Comparison of ENCODE assay signal across 13 cellular contexts in the genomic region with DNA sequence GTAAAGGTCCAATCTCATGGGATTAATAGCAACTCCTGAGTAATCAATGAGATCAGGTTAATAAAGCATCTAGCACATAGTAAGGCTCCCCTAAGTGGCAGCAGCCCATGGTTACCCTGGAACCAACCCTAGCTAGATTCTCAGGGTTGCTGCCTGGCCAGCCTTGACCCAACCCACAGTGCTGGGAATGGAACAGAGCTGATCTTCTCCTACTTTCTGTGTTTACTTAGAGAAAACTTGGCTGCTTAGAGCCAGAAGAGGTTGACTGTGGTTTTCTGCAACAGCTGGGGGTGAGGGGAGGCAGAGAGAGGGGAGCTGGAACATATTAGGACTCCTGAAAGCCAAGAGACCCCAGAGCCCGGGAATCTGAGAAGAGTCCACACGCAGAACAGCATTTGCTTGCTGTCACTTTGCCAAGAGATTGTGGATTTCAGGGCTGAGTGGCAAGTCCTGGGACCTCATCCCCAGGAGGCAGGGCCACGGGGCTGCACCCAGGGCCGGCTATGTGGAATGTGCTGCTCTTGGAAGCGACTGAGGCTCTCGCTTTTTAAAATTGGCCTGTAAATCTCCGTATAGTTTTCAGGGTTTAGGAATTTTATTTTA. TPM values are rescaled to one million over a fixed set of nuclear protein-coding genes. Genes with fewer than 3 reads are reported as not detected.
A peak's percentile ranks its signal among the peaks of the same experiment; 100 is the strongest.
DNase-seq lines count a peak whose midpoint lies in the region; ATAC-seq, FAIRE-seq and TF ChIP-seq lines count a peak whose summit lies in the region.
"Had no signal": no experiment of that assay in that cellular context is flagged by ENCODE, and none has a peak within 500 bp of the region (broad histone marks: within the 10 kb centered on the region; RNA-seq: fewer than 3 reads in every experiment).

No MANE protein-coding gene starts in this region.

- no TSS peak for BruUV-seq in K562 (replicated peaks; lab: Mats Ljungman, UMichigan)

- FAIRE-seq in K562 (lab: Jason Lieb, UNC) (no peak), GM12892 (lab: Jason Lieb, UNC) (no peak)
- FAIRE-seq: astrocyte had no signal

- H3K9ac ChIP-seq in K562 (ENCODE audit: insufficient read depth in 1 of 2, low read depth in 2 of 2, low read length in 2 of 2) = peak overlapping the region in 1 of 2 experiments; percentile 37; a peak in 1 of 4 replicates

- TF ChIP-seq POLR2A in K562 (conservative IDR thresholded peaks at IDR 0.05) (no peak), GM12892 (IDR thresholded peaks at IDR 0.05; ENCODE audit: low read depth, low read length) (no peak)

- no peaks in the 10 kb centered on the region for H3K9me3 Mint-ChIP-seq in osteocyte (ENCODE audit: unreplicated experiment)
- no peaks in the 10 kb centered on the region for H3K9me3 Mint-ChIP-seq in CD8-positive, alpha-beta memory T cell
- H3K9me3 Mint-ChIP-seq: activated T-cell treated with anti-CD3 and anti-CD28 coated beads, Interleukin-2, amount 50 U/mL, for 24 hours had no signal

- H3K4me1 Mint-ChIP-seq in osteocyte (ENCODE audit: unreplicated experiment) = peaks cover 38% of the 10 kb centered on the region
- no peaks in the 10 kb centered on the region for H3K4me1 Mint-ChIP-seq in CD8-positive, alpha-beta memory T cell

- peak; percentile 9 for DNase-seq in AG08395 (ENCODE audit: low spot score)
- DNase-seq in K562 (ENCODE audit: extremely low read depth in 1 of 4, low spot score in 3 of 4) = no peak
- no peak for DNase-seq in left ventricle myocardium inferior
- no peak for DNase-seq in osteocyte (ENCODE audit: extremely low spot score, unreplicated experiment)
- DNase-seq in CD8-positive, alpha-beta memory T cell = no peak
- DNase-seq in GM12892 (ENCODE audit: insufficient read length) = no peak
- no peak for DNase-seq in NCI-H526 treated with DMSO at 0.1 percent for 48 hours (lab: John Stamatoyannopoulos, UW)
- DNase-seq: ACHN; activated CD4-positive, alpha-beta T cell treated with anti-CD3 and anti-CD28 coated beads for 1 hour; activated T-cell treated with anti-CD3 and anti-CD28 coated beads, Interleukin-2, amount 50 U/mL, for 24 hours; SW 1271 had no signal

- H3K27ac Mint-ChIP-seq in osteocyte (ENCODE audit: unreplicated experiment) = peak overlapping the region; percentile 81
- H3K27ac Mint-ChIP-seq in CD8-positive, alpha-beta memory T cell = no peak overlapping the region
- H3K27ac Mint-ChIP-seq: activated T-cell treated with anti-CD3 and anti-CD28 coated beads, Interleukin-2, amount 50 U/mL, for 24 hours had no signal

- no peaks in the 10 kb centered on the region for H3K36me3 Mint-ChIP-seq in osteocyte (ENCODE audit: unreplicated experiment)
- H3K36me3 Mint-ChIP-seq in CD8-positive, alpha-beta memory T cell = peaks cover 0 to 7% (median 2%) of the 10 kb centered on the region in 3 donors

- H4K20me1 ChIP-seq in K562 (replicated peaks; ENCODE audit: control insufficient read depth, insufficient read depth, low read length) = no peaks in the 10 kb centered on the region

- no peak for TF ChIP-seq CTCF in K562 (IDR thresholded peaks at IDR 0.05 in 2 of 3, conservative IDR thresholded peaks at IDR 0.05 in 1 of 3; ENCODE audit: insufficient read depth in 2 of 3, low read depth in 1 of 3, low read length in 3 of 3)
- no peak for TF ChIP-seq CTCF in left ventricle myocardium inferior (IDR thresholded peaks at IDR 0.05; ENCODE audit: borderline replicate concordance)
- TF ChIP-seq CTCF in osteocyte (IDR thresholded peaks at IDR 0.05) = no peak

- H3K79me2 ChIP-seq in K562 (ENCODE audit: control insufficient read depth, insufficient read depth, low read length) = no peaks in the 10 kb centered on the region

- 55% methylated on average over 7 of the region's 7 CpGs for WGBS in K562 (ENCODE audit: insufficient coverage, low coverage, missing lambda C conversion rate)

- CTCF ChIA-PET in K562 (lab: Yijun Ruan, JAX; ENCODE audit: low intra/inter-chr PET ratio) = no interaction called here
- CTCF ChIA-PET in CD8-positive, alpha-beta memory T cell (lab: Charles Lee) = no interaction called here

- no peaks in the 10 kb centered on the region for H3K27me3 Mint-ChIP-seq in osteocyte (ENCODE audit: unreplicated experiment)
- H3K27me3 Mint-ChIP-seq in CD8-positive, alpha-beta memory T cell = peaks cover 5 to 10% of the 10 kb centered on the region in 2 donors

- H3K27ac ChIP-seq in K562 (ENCODE audit: extremely low read depth, low read depth, low read length) = no peak overlapping the region
- H3K27ac ChIP-seq in left ventricle myocardium inferior (replicated peaks) = peak overlapping the region; percentile 37
- H3K27ac ChIP-seq in CD8-positive, alpha-beta memory T cell (ENCODE audit: low read depth, low read length) = no peak overlapping the region

- H3K4me2 ChIP-seq in K562 (ENCODE audit: insufficient read depth, low read length) = no peak overlapping the region

- no peak for TF ChIP-seq EP300 in K562 (IDR thresholded peaks at IDR 0.05; ENCODE audit: low read length)

- H3K9me3 ChIP-seq in K562 (replicated peaks; ENCODE audit: control insufficient read depth, insufficient read depth, low read depth, low read length) (no peaks in the 10 kb centered on the region), left ventricle myocardium inferior (replicated peaks) (no peaks in the 10 kb centered on the region)
- H3K9me3 ChIP-seq in CD8-positive, alpha-beta memory T cell (ENCODE audit: low read length) = no peaks in the 10 kb centered on the region

- in situ Hi-C loops in K562 (cut with MboI) = no loop called here

- ATAC-seq in K562 (no peak), HG03521 (IDR thresholded peaks at IDR 0.05; ENCODE audit: unreplicated experiment) (no peak)

- no peaks in the 10 kb centered on the region for H3K36me3 ChIP-seq in K562 (ENCODE audit: control insufficient read depth, insufficient read depth, low read length)
- no peaks in the 10 kb centered on the region for H3K36me3 ChIP-seq in left ventricle myocardium inferior
- no peaks in the 10 kb centered on the region for H3K36me3 ChIP-seq in CD8-positive, alpha-beta memory T cell (ENCODE audit: insufficient read depth, low read length)

- H2AFZ ChIP-seq in K562 (ENCODE audit: low read depth, low read length) = peak overlapping the region; percentile 12; the same call in 1 of the 2 replicates

- H3K4me3 Mint-ChIP-seq in osteocyte (ENCODE audit: unreplicated experiment) = no peak overlapping the region
- H3K4me3 Mint-ChIP-seq in CD8-positive, alpha-beta memory T cell = no peak overlapping the region
- H3K4me3 Mint-ChIP-seq: activated T-cell treated with anti-CD3 and anti-CD28 coated beads, Interleukin-2, amount 50 U/mL, for 24 hours had no signal

- intact Hi-C loops in K562 (cut with micrococcal nuclease) = no loop called here
- intact Hi-C loops in left ventricle myocardium inferior (cut with micrococcal nuclease) = no loop called here

- POLR2A ChIA-PET in K562 (lab: Yijun Ruan, JAX) = interaction anchor here (0.7 to 1.2 kb wide), 2 partner anchors 9 to 16 kb away, joined by 3 to 4 read pairs; no protein-coding TSS in a partner anchor
- POLR2A ChIA-PET in CD8-positive, alpha-beta memory T cell (lab: Charles Lee) = no interaction called here

- H3K4me1 ChIP-seq in K562 (replicated peaks in 1 of 2; ENCODE audit: control insufficient read depth in 2 of 2, insufficient read depth in 2 of 2, low read length in 2 of 2) (peaks cover 4 to 7% of the 10 kb centered on the region in 2 experiments; a peak in 2 of 5 replicates), left ventricle myocardium inferior (peaks cover 7% of the 10 kb centered on the region)
- no peaks in the 10 kb centered on the region for H3K4me1 ChIP-seq in CD8-positive, alpha-beta memory T cell (ENCODE audit: insufficient read depth, low read length)

- H3K4me3 ChIP-seq in K562 (no peak overlapping the region), left ventricle myocardium inferior (no peak overlapping the region)
- H3K4me3 ChIP-seq in CD8-positive, alpha-beta memory T cell (ENCODE audit: low read length) = no peak overlapping the region

- H3K27me3 ChIP-seq in K562 (ENCODE audit: control insufficient read depth in 2 of 2, insufficient read depth in 2 of 2, low read length in 2 of 2) (no peaks in the 10 kb centered on the region), left ventricle myocardium inferior (ENCODE audit: low read depth) (peaks cover 11% of the 10 kb centered on the region)
- H3K27me3 ChIP-seq in CD8-positive, alpha-beta memory T cell (ENCODE audit: insufficient read depth, low read length, poor library complexity, severe bottlenecking) = no peaks in the 10 kb centered on the region

- TF ChIP-seq RAD21 in K562 (CRISPR knock-in tag; conservative IDR thresholded peaks at IDR 0.05 in 1 of 2, IDR thresholded peaks at IDR 0.05 in 1 of 2) = no peak

- H3K9me1 ChIP-seq in K562 (ENCODE audit: control insufficient read depth, insufficient read depth, low read length) = no peaks in the 10 kb centered on the region

TF ChIP-seq in K562, 482 proteins besides CTCF, POLR2A, EP300 and RAD21 (continues in another document):
- TF ChIP-seq NELFE (IDR thresholded peaks at IDR 0.05; ENCODE audit: insufficient read depth, insufficient read length) (no peak), GATAD2B (IDR thresholded peaks at IDR 0.05; ENCODE audit: borderline replicate concordance) (no peak)

RNA-seq across cellular contexts. Expression of gene MED13L, which starts 22.2 kb away (rescaled TPM):
- total RNA-seq in K562 (2011; cell fraction: chromatin; rRNA removed; ENCODE audit: low replicate concordance) = 259 and 607 TPM in 2 replicates
- total RNA-seq in K562 (2011; cell fraction: nucleolus; rRNA removed) = 97.6 and 127 TPM in 2 replicates
- 277 and 397 TPM in 2 replicates for total RNA-seq in K562 (2011; cell fraction: nucleoplasm; rRNA removed)
- total RNA-seq in K562 (2014; rRNA removed) = 29.3 and 32.5 TPM in 2 replicates
- 71.9 and 82.3 TPM in 2 replicates for total RNA-seq in K562 (2014; rRNA removed; fragmentation: Illumina TruSeq; extraction: Trizol)
- 70.1 and 70.8 TPM in 2 replicates for total RNA-seq in K562 (2015; rRNA removed; fragmentation: Illumina TruSeq; extraction: Trizol)
- 76.9 and 90.3 TPM in 2 replicates for total RNA-seq in K562 (2021)
- polyA plus RNA-seq in K562 (2011; rRNA removed) = 45.8 and 48.0 TPM in 2 replicates
- polyA plus RNA-seq in K562 (2011; cell fraction: cytosol; rRNA removed) = 26.1 and 36.3 TPM in 2 replicates
- 102 and 117 TPM in 2 replicates for polyA plus RNA-seq in K562 (2011; cell fraction: nucleus; rRNA removed)
- polyA plus RNA-seq in K562 (2012) = 29.2 and 39.4 TPM in 2 replicates
- polyA plus RNA-seq in K562 (2014; fragmentation: Illumina TruSeq; extraction: Trizol) = 34.0 and 36.9 TPM in 2 replicates
- polyA plus RNA-seq in K562 (2014; fragmentation: Nextera tagmentation; extraction: Ambion mirVana) = 10 to 100 TPM; 13.4 to 22.0 TPM
- polyA plus RNA-seq in K562 (2014; rRNA removed) = 25.7 and 26.8 TPM in 2 replicates
- polyA minus RNA-seq in K562 (2011; rRNA and poly(A)+ RNA removed) = 279 and 322 TPM in 2 replicates
- polyA minus RNA-seq in K562 (2011; cell fraction: cytosol; rRNA and poly(A)+ RNA removed) = 59.1 and 73.6 TPM in 2 replicates
- 174 and 313 TPM in 2 replicates for polyA minus RNA-seq in K562 (2011; cell fraction: nucleus; rRNA and poly(A)+ RNA removed)
- total RNA-seq in left ventricle myocardium inferior = 55.0 TPM
- 229 and 234 TPM in 2 replicates for total RNA-seq in osteocyte
- total RNA-seq in CD8-positive, alpha-beta memory T cell = 10 to 100 TPM; 49.7 to 53.4 TPM
- polyA plus RNA-seq in CD8-positive, alpha-beta memory T cell = 6.6 TPM
- 26.8 TPM for polyA plus RNA-seq in GM12892 (2012; ENCODE audit: missing spikeins)
